ENCODE assay signal across 1 cellular context in the genomic region with DNA sequence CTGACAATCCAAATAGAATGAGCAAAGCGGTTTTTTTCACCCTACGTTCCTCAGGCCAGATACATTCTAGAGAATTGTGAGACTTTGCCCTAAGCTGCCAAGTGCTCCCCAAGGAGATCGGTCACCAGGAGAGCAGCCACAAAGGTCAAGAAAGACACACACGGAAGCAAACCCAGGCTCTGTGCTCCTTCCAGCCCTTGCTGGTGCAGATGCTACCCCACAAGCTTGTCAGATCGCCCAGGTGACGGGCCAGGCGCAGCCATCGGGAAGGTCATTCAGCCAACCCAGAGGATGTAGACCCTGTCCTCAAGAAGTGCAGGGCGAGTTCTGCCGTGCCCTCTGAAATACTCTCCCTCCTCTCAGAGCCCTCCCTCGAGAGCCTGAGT.
TF ChIP-seq lines count a peak whose summit lies in the region.

No MANE protein-coding gene starts in this region.

TF ChIP-seq in IMR-90, 13 proteins besides CTCF, POLR2A, EP300 and RAD21:
- TF ChIP-seq NFE2L2 (IDR thresholded peaks at IDR 0.05; ENCODE audit: low read depth, low read length) (no peak), MAFK (IDR thresholded peaks at IDR 0.05; ENCODE audit: low read depth, low read length) (no peak)
